ENCODE assay signal across 8 cellular contexts in genomic region chr12:108562348-108563134, GRCh38. TPM values are rescaled to one million over a fixed set of nuclear protein-coding genes. Genes with fewer than 3 reads are reported as not detected.
DNase-seq lines count a peak whose midpoint lies in the region; ATAC-seq and TF ChIP-seq lines count a peak whose summit lies in the region.

TSS of gene ISCU (plus strand) at chr12:108562596. CDS start at chr12:108562623, 27 bp downstream.

- no peaks in the 10 kb centered on the region for H3K9me3 ChIP-seq in Caco-2

- H3K4me1 ChIP-seq in Caco-2, result 0 out of 2 replicates have a peak, but pooled peaks cover 3% of the 10 kb centered on the region

- no TSS peak for BruUV-seq in Caco-2 (replicated peaks; lab: Mats Ljungman, UMichigan)

- CTCF ChIA-PET in Caco-2 (lab: Charles Lee), result interaction anchor here (0.6 to 1.2 kb wide), 5 partner anchors 51 to 242 kb away, joined by 3 to 8 read pairs (median 3); no protein-coding TSS in a partner anchor

- no peaks in the 10 kb centered on the region for H3K27me3 ChIP-seq in Caco-2 (replicated peaks; ENCODE audit: control insufficient read depth, insufficient read depth, low read length)

- H3K4me3 ChIP-seq in Caco-2 (ENCODE audit: low read depth, low read length), result peak within 1 kb of the TSS; percentile 96

- H3K4me1 Mint-ChIP-seq in Caco-2 (ENCODE audit: low read depth, unreplicated experiment) (no peaks in the 10 kb centered on the region), memory B cell (peaks cover 36% of the 10 kb centered on the region)
- peaks cover 34 to 39% of the 10 kb centered on the region in 2 donors for H3K4me1 Mint-ChIP-seq in effector memory CD8-positive, alpha-beta T cell (ENCODE audit: low read depth in 2 of 2)

- no peak for TF ChIP-seq CTCF in Caco-2 (IDR thresholded peaks at IDR 0.05; ENCODE audit: insufficient read depth in 1 of 2, low read depth in 1 of 2, low read length in 1 of 2, severe bottlenecking in 1 of 2, unreplicated experiment in 1 of 2)

- POLR2A ChIA-PET in Caco-2 (lab: Charles Lee), result interaction anchor here (0.5 to 1.0 kb wide), 7 partner anchors 10 to 431 kb away, joined by 3 to 18 read pairs (median 4); no protein-coding TSS in a partner anchor

- H3K27me3 Mint-ChIP-seq in Caco-2 (ENCODE audit: insufficient read depth, unreplicated experiment), result no peaks in the 10 kb centered on the region
- H3K27me3 Mint-ChIP-seq in effector memory CD8-positive, alpha-beta T cell, result no peaks in the 10 kb centered on the region
- H3K27me3 Mint-ChIP-seq in memory B cell, result no peaks in the 10 kb centered on the region

- intact Hi-C loops in Caco-2 (cut with micrococcal nuclease; ENCODE audit: unreplicated experiment), result loop anchor here (1.0 to 2.0 kb wide), 2 partner anchors 56 to 168 kb away; partner anchors contain the start of gene CORO1C

- peak within 1 kb of the TSS; percentile 96 for H3K4me3 Mint-ChIP-seq in Caco-2 (ENCODE audit: unreplicated experiment)
- H3K4me3 Mint-ChIP-seq in effector memory CD8-positive, alpha-beta T cell, result peak within 1 kb of the TSS; percentile 96 to 98
- H3K4me3 Mint-ChIP-seq in memory B cell, result peak within 1 kb of the TSS; percentile 100

- peak; percentile 49 for ATAC-seq in GM21390 (IDR thresholded peaks at IDR 0.05; ENCODE audit: unreplicated experiment)
- ATAC-seq in effector memory CD8-positive, alpha-beta T cell (replicated peaks), result peak; percentile 64
- ATAC-seq in memory B cell (ENCODE audit: low read depth), result peak; percentile 68

- H3K36me3 Mint-ChIP-seq in Caco-2 (ENCODE audit: insufficient read depth, unreplicated experiment), result peaks cover 31% of the 10 kb centered on the region
- H3K36me3 Mint-ChIP-seq in effector memory CD8-positive, alpha-beta T cell (ENCODE audit: insufficient read depth), result peaks cover 76% of the 10 kb centered on the region
- peaks cover 14% of the 10 kb centered on the region for H3K36me3 Mint-ChIP-seq in memory B cell

- H3K27ac Mint-ChIP-seq in Caco-2 (ENCODE audit: unreplicated experiment) (peak within 1 kb of the TSS; percentile 99), memory B cell (peak within 1 kb of the TSS; percentile 100)
- peak within 1 kb of the TSS; percentile 98 to 99 for H3K27ac Mint-ChIP-seq in effector memory CD8-positive, alpha-beta T cell

- DNase-seq in Caco-2, result peak; percentile 96 to 99
- DNase-seq in HUDEP-2 (lab: John Stamatoyannopoulos, UW; ENCODE audit: unreplicated experiment in 76 of 76), result peak; percentile 18 to 98 (median 96)
- peak; percentile 93 for DNase-seq in NOMO-1 treated with dmso at 0.1 percent for 144 hours (lab: John Stamatoyannopoulos, UW; ENCODE audit: unreplicated experiment)
- DNase-seq in activated CD8-positive, alpha-beta memory T cell treated with anti-CD3 and anti-CD28 coated beads for 48 hours (ENCODE audit: low read depth in 2 of 3, low spot score in 2 of 3), result peak; percentile 94 to 99 (median 99)
- DNase-seq in effector memory CD8-positive, alpha-beta T cell, result peak; percentile 98 to 100 (median 99)
- DNase-seq in memory B cell (ENCODE audit: low spot score in 2 of 2), result peak; percentile 99 to 100
- peak; percentile 99 for DNase-seq in stimulated activated CD8-positive, alpha-beta memory T cell treated with anti-CD3 and anti-CD28 coated beads, Interleukin-12 subunit alpha, Interleukin-12 subunit beta, amount 100 ng/mL, for 1 hour (ENCODE audit: low read depth)

- H3K9me3 Mint-ChIP-seq in Caco-2 (ENCODE audit: unreplicated experiment), result no peaks in the 10 kb centered on the region
- H3K9me3 Mint-ChIP-seq in effector memory CD8-positive, alpha-beta T cell, result no peaks in the 10 kb centered on the region
- H3K9me3 Mint-ChIP-seq in memory B cell, result no peaks in the 10 kb centered on the region

- H3K36me3 ChIP-seq in Caco-2 (ENCODE audit: control insufficient read depth, insufficient read depth, low read length), result peaks cover 5% of the 10 kb centered on the region

RNA-seq across cellular contexts. Expression of gene ISCU, which starts in this region (rescaled TPM):
- total RNA-seq in Caco-2 (2022), result 70.1 and 86.9 TPM in 2 replicates

Comparison
In these comparisons a context has a peak if more than half of its experiments do, and no peak if none do; other contexts are left out.
1. Peak in every context shown above with its lines: DNase-seq, ATAC-seq and H3K4me3 ChIP-seq.